Comparison of ENCODE assay signal across 8 cellular contexts in genomic region chr14:91286530-91286937, GRCh38. TPM values are rescaled to one million over a fixed set of nuclear protein-coding genes. Genes with fewer than 3 reads are reported as not detected.
A peak's percentile ranks its signal among the peaks of the same experiment; 100 is the strongest.
DNase-seq lines count a peak whose midpoint lies in the region; ATAC-seq and TF ChIP-seq lines count a peak whose summit lies in the region.

No MANE protein-coding gene starts in this region.

- TF ChIP-seq RAD21 in neural cell (conservative IDR thresholded peaks at IDR 0.05): peak; percentile 83

- peak; percentile 84 for ATAC-seq in stimulated activated naive CD8-positive, alpha-beta T cell treated with anti-CD3 and anti-CD28 coated beads, Interleukin-15, amount 100 ng/mL, for 72 hours
- ATAC-seq in GM21529 (IDR thresholded peaks at IDR 0.05; ENCODE audit: unreplicated experiment): no peak

- H3K4me3 Mint-ChIP-seq in stimulated activated naive CD8-positive, alpha-beta T cell treated with anti-CD3 and anti-CD28 coated beads, Interleukin-15, amount 100 ng/mL, for 72 hours: no peak overlapping the region

- DNase-seq in DMS79 (lab: John Stamatoyannopoulos, UW): peak; percentile 81
- peak; percentile 65 for DNase-seq in Jurkat, Clone E6-1 (ENCODE audit: low read depth, low spot score)
- DNase-seq in Peyer's patch: peak; percentile 77 to 93 (median 78)
- peak; percentile 88 to 94 for DNase-seq in activated T-cell treated with anti-CD3 and anti-CD28 coated beads, Interleukin-2, amount 50 U/mL, for 48 hours
- DNase-seq in fibroblast of mammary gland (ENCODE audit: low read depth): peak; percentile 75
- DNase-seq in stimulated activated naive CD8-positive, alpha-beta T cell treated with anti-CD3 and anti-CD28 coated beads, Interleukin-15, amount 100 ng/mL, for 72 hours: peak; percentile 70 to 76

- H3F3A ChIP-seq in neural cell (ENCODE audit: insufficient read depth, low read length, poor library complexity, severe bottlenecking): no peaks in the 10 kb centered on the region

- H3K27ac ChIP-seq in Peyer's patch (no peak overlapping the region), neural cell (ENCODE audit: low read length) (no peak overlapping the region)

- H3K4me2 ChIP-seq in neural cell (ENCODE audit: low read length): no peak overlapping the region

- no peak for TF ChIP-seq EP300 in neural cell (conservative IDR thresholded peaks at IDR 0.05; ENCODE audit: poor library complexity, severe bottlenecking)

- no peaks in the 10 kb centered on the region for H4K20me1 ChIP-seq in neural cell (ENCODE audit: insufficient read depth)

- no peak for TF ChIP-seq POLR2A in Peyer's patch (IDR thresholded peaks at IDR 0.05)

- H3K4me3 ChIP-seq in Jurkat, Clone E6-1 (ENCODE audit: low read length): no peak overlapping the region
- H3K4me3 ChIP-seq in Peyer's patch (no peak overlapping the region), fibroblast of mammary gland (ENCODE audit: control insufficient read depth, low read depth, low read length) (no peak overlapping the region), neural cell (ENCODE audit: low read length) (no peak overlapping the region)

- TF ChIP-seq CTCF in Peyer's patch (IDR thresholded peaks at IDR 0.05): peak; percentile 77 to 94 (median 91)
- peak; percentile 88 for TF ChIP-seq CTCF in fibroblast of mammary gland (conservative IDR thresholded peaks at IDR 0.05; ENCODE audit: control insufficient read depth, insufficient read depth, low read depth, low read length)
- peak; percentile 88 for TF ChIP-seq CTCF in neural cell (IDR thresholded peaks at IDR 0.05; ENCODE audit: poor library complexity, severe bottlenecking)

- H3K9me3 ChIP-seq in Peyer's patch (no peaks in the 10 kb centered on the region), neural cell (ENCODE audit: low read length) (no peaks in the 10 kb centered on the region)

- H3K27me3 Mint-ChIP-seq in stimulated activated naive CD8-positive, alpha-beta T cell treated with anti-CD3 and anti-CD28 coated beads, Interleukin-15, amount 100 ng/mL, for 72 hours: no peaks in the 10 kb centered on the region

- H3K9me2 ChIP-seq in neural cell (ENCODE audit: insufficient read depth, low read length): no peaks in the 10 kb centered on the region

- H2AFZ ChIP-seq in neural cell (ENCODE audit: low read depth, low read length): no peak overlapping the region

- peaks cover 21% of the 10 kb centered on the region for H3K4me1 Mint-ChIP-seq in stimulated activated naive CD8-positive, alpha-beta T cell treated with anti-CD3 and anti-CD28 coated beads, Interleukin-15, amount 100 ng/mL, for 72 hours

- H3K27ac Mint-ChIP-seq in stimulated activated naive CD8-positive, alpha-beta T cell treated with anti-CD3 and anti-CD28 coated beads, Interleukin-15, amount 100 ng/mL, for 72 hours: peak overlapping the region in 1 of 2 donors; percentile 40

- H3K4me1 ChIP-seq in Peyer's patch: no peaks in the 10 kb centered on the region

- H3K9ac ChIP-seq in neural cell (ENCODE audit: low read length): no peak overlapping the region

- no peaks in the 10 kb centered on the region for H3K27me3 ChIP-seq in Peyer's patch
- no peaks in the 10 kb centered on the region for H3K27me3 ChIP-seq in neural cell (ENCODE audit: insufficient read depth, low read depth, low read length)

- peaks cover 0 to 58% (median 0%) of the 10 kb centered on the region in 3 donors for H3K36me3 ChIP-seq in Peyer's patch
- H3K36me3 ChIP-seq in neural cell (ENCODE audit: insufficient read depth, low read length): no peaks in the 10 kb centered on the region

- H3K79me2 ChIP-seq in neural cell (replicated peaks; ENCODE audit: insufficient read depth, low read length): no peaks in the 10 kb centered on the region

- H3K9me3 Mint-ChIP-seq in stimulated activated naive CD8-positive, alpha-beta T cell treated with anti-CD3 and anti-CD28 coated beads, Interleukin-15, amount 100 ng/mL, for 72 hours: no peaks in the 10 kb centered on the region

TF ChIP-seq in neural cell, 6 proteins besides CTCF, POLR2A, EP300 and RAD21:
- TF ChIP-seq SMC3 (conservative IDR thresholded peaks at IDR 0.05; ENCODE audit: poor library complexity) (peak; percentile 94), EZH2 (IDR thresholded peaks at IDR 0.05; ENCODE audit: borderline replicate concordance, insufficient read depth, low read length, poor library complexity, severe bottlenecking) (no peak)
TF ChIP-seq in neural cell: peak in this region for 1.

RNA-seq across cellular contexts. Expression of gene GPR68, which starts 42.0 kb away (rescaled TPM):
- 7.5 TPM for polyA plus RNA-seq in Jurkat, Clone E6-1 (2012; ENCODE audit: insufficient read depth, insufficient read length)
- total RNA-seq in Peyer's patch: 1 to 10 TPM in 2 of 4 donors, not detected in 2; 1.5 to 1.7 TPM
- polyA plus RNA-seq in neural cell: 2.1 and 4.5 TPM in 2 replicates
- 3.2 and 5.0 TPM in 2 replicates for polyA minus RNA-seq in neural cell
